8 cellular contexts compared by ENCODE assay signal in genomic region chr5:64663181-64663580, GRCh38. TPM values are rescaled to one million over a fixed set of nuclear protein-coding genes. Genes with fewer than 3 reads are reported as not detected.
DNase-seq lines count a peak whose midpoint lies in the region; FAIRE-seq and TF ChIP-seq lines count a peak whose summit lies in the region.
"Not testable (repeated sequence)": the region's sequence is repeated elsewhere in the genome, so short reads cannot be mapped to it uniquely, and the experiment has no call there.
"Had no signal": no experiment of that assay in that cellular context is flagged by ENCODE, and none has a peak within 500 bp of the region (broad histone marks: within the 10 kb centered on the region; RNA-seq: fewer than 3 reads in every experiment).

No MANE protein-coding gene starts in this region.

- H3K27me3 Mint-ChIP-seq in astrocyte (ENCODE audit: low read depth, unreplicated experiment) = not testable (repeated sequence)

- not testable (repeated sequence) for H3K4me3 ChIP-seq in astrocyte (ENCODE audit: insufficient read depth, low read depth, low read length); choroid plexus epithelial cell (ENCODE audit: low read depth, low read length); fibroblast of the aortic adventitia (ENCODE audit: low read depth, low read length); skeletal muscle cell (ENCODE audit: low read depth, low read length)

- H3K36me3 Mint-ChIP-seq in astrocyte (ENCODE audit: low read depth, unreplicated experiment) = not testable (repeated sequence)

- peak overlapping the region; percentile 27 for H3K4me2 ChIP-seq in astrocyte (ENCODE audit: low read length)

- not testable (repeated sequence) for H3K9me3 Mint-ChIP-seq in astrocyte (ENCODE audit: unreplicated experiment)

- H3K79me2 ChIP-seq in astrocyte (ENCODE audit: insufficient read depth, low read length) = not testable (repeated sequence)

- not testable (repeated sequence) for H3K27ac ChIP-seq in astrocyte (ENCODE audit: low read depth, low read length)

- not testable (repeated sequence) for H3K36me3 ChIP-seq in astrocyte (ENCODE audit: insufficient read depth, low read length)

- H3K4me1 Mint-ChIP-seq in astrocyte (ENCODE audit: low read depth, unreplicated experiment) = not testable (repeated sequence)

- not testable (repeated sequence) for H4K20me1 ChIP-seq in astrocyte (ENCODE audit: insufficient read depth, low read length)

- not testable (repeated sequence) for H3K4me1 ChIP-seq in astrocyte (ENCODE audit: insufficient read depth, low read length)

- peaks cover 12% of the 10 kb centered on the region for H3K27me3 ChIP-seq in astrocyte (ENCODE audit: insufficient read depth, low read length)

- H3K27ac Mint-ChIP-seq in astrocyte (ENCODE audit: unreplicated experiment) = not testable (repeated sequence)

- DNase-seq in ELR (ENCODE audit: low read depth) (peak; percentile 18), HS-27A (ENCODE audit: low read depth) (peak; percentile 2), NCI-H226 (peak; percentile 51), choroid plexus epithelial cell (ENCODE audit: low read depth) (peak; percentile 30), fibroblast of the aortic adventitia (ENCODE audit: low read depth) (peak; percentile 28), skeletal muscle cell (ENCODE audit: low read depth) (peak; percentile 23)
- not testable (repeated sequence) for DNase-seq in astrocyte (ENCODE audit: low read depth)

- H3K4me3 Mint-ChIP-seq in astrocyte (ENCODE audit: unreplicated experiment) = not testable (repeated sequence)

- not testable (repeated sequence) for FAIRE-seq in astrocyte (lab: Jason Lieb, UNC)

- not testable (repeated sequence) for H3K9me3 ChIP-seq in astrocyte (ENCODE audit: insufficient read depth, low read depth, low read length)

- H3K9ac ChIP-seq in astrocyte (ENCODE audit: low read length) = not testable (repeated sequence)

- H2AFZ ChIP-seq in astrocyte (ENCODE audit: low read depth, low read length) = not testable (repeated sequence)

- not testable (repeated sequence) for TF ChIP-seq CTCF in astrocyte (IDR thresholded peaks at IDR 0.05; ENCODE audit: insufficient read depth, low read depth, low read length); choroid plexus epithelial cell (conservative IDR thresholded peaks at IDR 0.05; ENCODE audit: low read depth, low read length); fibroblast of the aortic adventitia (IDR thresholded peaks at IDR 0.05; ENCODE audit: insufficient read depth, low read length)

RNA-seq across cellular contexts. Expression of gene SHISAL2B, which starts 27.1 kb away (rescaled TPM):
- total RNA-seq in astrocyte (not detected in 2 replicates), fibroblast of the aortic adventitia (ENCODE audit: low replicate concordance) (not detected in 2 replicates)
- total RNA-seq: PC-9 had no signal
